In the genomic region with DNA sequence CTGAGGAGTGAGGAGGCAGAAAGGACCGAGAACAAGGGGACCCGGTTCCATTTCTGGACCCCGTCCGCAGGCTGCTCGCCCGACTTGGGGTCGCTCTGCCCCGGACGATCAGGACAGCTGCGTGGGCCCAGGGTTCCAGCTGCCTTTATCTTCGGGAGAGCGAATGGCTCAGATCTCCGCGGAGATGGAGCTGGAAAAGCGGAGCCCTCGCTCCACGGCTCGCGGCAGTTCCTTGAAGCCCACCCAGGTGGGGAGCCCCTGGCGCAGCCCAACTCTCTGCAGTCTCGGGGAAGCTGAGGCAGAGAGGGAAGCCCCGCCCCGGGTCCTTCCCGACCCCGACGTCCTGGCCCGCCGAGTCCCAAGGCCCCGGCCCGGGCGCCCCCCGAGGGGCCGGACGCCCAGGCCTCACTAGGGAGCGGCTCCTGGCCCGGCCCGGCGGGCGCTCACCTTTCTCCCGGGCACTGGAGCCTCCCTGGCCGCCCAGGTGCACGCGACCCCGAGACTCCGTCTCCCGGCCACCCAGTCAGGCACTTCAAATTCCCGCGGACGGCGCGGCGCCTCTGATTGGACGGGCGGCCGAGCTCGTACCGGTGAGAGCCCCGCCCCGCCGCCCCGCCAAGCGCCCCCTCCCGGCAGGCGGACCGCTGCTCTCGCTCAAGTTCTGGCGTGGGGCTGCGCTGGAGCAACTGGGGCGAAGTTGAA, we compare ENCODE assay signal across 1 cellular context.
A peak's percentile ranks its signal among the peaks of the same experiment; 100 is the strongest.
TF ChIP-seq lines count a peak whose summit lies in the region.

No MANE protein-coding gene starts in this region.

TF ChIP-seq in K562, 482 proteins besides CTCF, POLR2A, EP300 and RAD21 (continued from another document):
- TF ChIP-seq TFAP4 (CRISPR knock-in tag; IDR thresholded peaks at IDR 0.05; ENCODE audit: borderline replicate concordance) (no peak), SMARCB1 (IDR thresholded peaks at IDR 0.05; ENCODE audit: insufficient read length, low read depth) (no peak), NFATC3 (IDR thresholded peaks at IDR 0.05) (no peak), E2F5 (CRISPR knock-in tag; IDR thresholded peaks at IDR 0.05) (no peak), KAT8 (IDR thresholded peaks at IDR 0.05; ENCODE audit: low read depth) (no peak), ZBTB7A (IDR thresholded peaks at IDR 0.05; ENCODE audit: borderline replicate concordance, control insufficient read depth, low read depth, low read length) (peak; percentile 60; the same call in 1 of the 2 replicates), SOX6 (IDR thresholded peaks at IDR 0.05) (no peak), RBBP5 (IDR thresholded peaks at IDR 0.05; ENCODE audit: borderline replicate concordance, insufficient read depth, low read length, poor library complexity, severe bottlenecking) (peak; percentile 41), POLR2G (IDR thresholded peaks at IDR 0.05; ENCODE audit: low read depth, low read length) (peak; percentile 68), SRSF3 (IDR thresholded peaks at IDR 0.05; ENCODE audit: insufficient read depth, low read length) (no peak), E2F6 (IDR thresholded peaks at IDR 0.05; ENCODE audit: borderline replicate concordance in 1 of 2, extremely low read depth in 1 of 2, insufficient read depth in 1 of 2, insufficient read length in 1 of 2, low read depth in 1 of 2, low read length in 1 of 2, poor library complexity in 1 of 2, severe bottlenecking in 1 of 2) (peak; percentile 18 to 77), KLF16 (IDR thresholded peaks at IDR 0.05) (0 out of 2 replicates have a peak, but pooled peaks have one; percentile 11), SAP30 (IDR thresholded peaks at IDR 0.05; ENCODE audit: borderline replicate concordance, insufficient read depth, low read depth, low read length, poor library complexity, severe bottlenecking) (peak; percentile 61), ATF1 (CRISPR knock-in tag; IDR thresholded peaks at IDR 0.05) (no peak), ATF1 (tag; IDR thresholded peaks at IDR 0.05) (0 out of 2 replicates have a peak, but pooled peaks have one; percentile 11), SIN3A (IDR thresholded peaks at IDR 0.05; ENCODE audit: borderline replicate concordance in 2 of 2, control insufficient read depth in 1 of 2, low read depth in 2 of 2, low read length in 2 of 2) (peak in 1 of 2 experiments; percentile 50; a peak in 1 of 4 replicates), SP2 (IDR thresholded peaks at IDR 0.05; ENCODE audit: extremely low read depth, low read depth, low read length, poor library complexity, severe bottlenecking) (peak; percentile 9), GATA2 (CRISPR knock-in tag; IDR thresholded peaks at IDR 0.05) (peak; percentile 16; the same call in 1 of the 2 replicates), SIN3B (IDR thresholded peaks at IDR 0.05; ENCODE audit: low read depth) (peak; percentile 57), FIP1L1 (IDR thresholded peaks at IDR 0.05; ENCODE audit: low read depth, low read length, poor library complexity, severe bottlenecking) (peak; percentile 20), PHF8 (IDR thresholded peaks at IDR 0.05; ENCODE audit: borderline replicate concordance, low read length) (peak; percentile 43; the same call in 1 of the 2 replicates), ZNF408 (CRISPR knock-in tag; IDR thresholded peaks at IDR 0.05; ENCODE audit: low read depth) (no peak), RBM25 (IDR thresholded peaks at IDR 0.05; ENCODE audit: low read depth, low read length, severe bottlenecking) (peak; percentile 63), SP1 (CRISPR knock-in tag; IDR thresholded peaks at IDR 0.05) (no peak), RBFOX2 (IDR thresholded peaks at IDR 0.05; ENCODE audit: low read depth, low read length) (peak; percentile 64), NCOA6 (IDR thresholded peaks at IDR 0.05) (peak; percentile 87), CXXC5 (CRISPR knock-in tag; IDR thresholded peaks at IDR 0.05) (peak; percentile 51; the same call in 1 of the 2 replicates), ZFX (CRISPR knock-in tag; IDR thresholded peaks at IDR 0.05) (peak; percentile 46), RBM22 (IDR thresholded peaks at IDR 0.05; ENCODE audit: low read depth, low read length, poor library complexity, severe bottlenecking) (no peak), NFIC (IDR thresholded peaks at IDR 0.05) (peak; percentile 64), NKRF (IDR thresholded peaks at IDR 0.05; ENCODE audit: borderline replicate concordance) (no peak), HLTF (IDR thresholded peaks at IDR 0.05) (no peak), ZNF133 (CRISPR knock-in tag; IDR thresholded peaks at IDR 0.05) (0 out of 2 replicates have a peak, but pooled peaks have one; percentile 8)
- TF ChIP-seq, protein P1, sequence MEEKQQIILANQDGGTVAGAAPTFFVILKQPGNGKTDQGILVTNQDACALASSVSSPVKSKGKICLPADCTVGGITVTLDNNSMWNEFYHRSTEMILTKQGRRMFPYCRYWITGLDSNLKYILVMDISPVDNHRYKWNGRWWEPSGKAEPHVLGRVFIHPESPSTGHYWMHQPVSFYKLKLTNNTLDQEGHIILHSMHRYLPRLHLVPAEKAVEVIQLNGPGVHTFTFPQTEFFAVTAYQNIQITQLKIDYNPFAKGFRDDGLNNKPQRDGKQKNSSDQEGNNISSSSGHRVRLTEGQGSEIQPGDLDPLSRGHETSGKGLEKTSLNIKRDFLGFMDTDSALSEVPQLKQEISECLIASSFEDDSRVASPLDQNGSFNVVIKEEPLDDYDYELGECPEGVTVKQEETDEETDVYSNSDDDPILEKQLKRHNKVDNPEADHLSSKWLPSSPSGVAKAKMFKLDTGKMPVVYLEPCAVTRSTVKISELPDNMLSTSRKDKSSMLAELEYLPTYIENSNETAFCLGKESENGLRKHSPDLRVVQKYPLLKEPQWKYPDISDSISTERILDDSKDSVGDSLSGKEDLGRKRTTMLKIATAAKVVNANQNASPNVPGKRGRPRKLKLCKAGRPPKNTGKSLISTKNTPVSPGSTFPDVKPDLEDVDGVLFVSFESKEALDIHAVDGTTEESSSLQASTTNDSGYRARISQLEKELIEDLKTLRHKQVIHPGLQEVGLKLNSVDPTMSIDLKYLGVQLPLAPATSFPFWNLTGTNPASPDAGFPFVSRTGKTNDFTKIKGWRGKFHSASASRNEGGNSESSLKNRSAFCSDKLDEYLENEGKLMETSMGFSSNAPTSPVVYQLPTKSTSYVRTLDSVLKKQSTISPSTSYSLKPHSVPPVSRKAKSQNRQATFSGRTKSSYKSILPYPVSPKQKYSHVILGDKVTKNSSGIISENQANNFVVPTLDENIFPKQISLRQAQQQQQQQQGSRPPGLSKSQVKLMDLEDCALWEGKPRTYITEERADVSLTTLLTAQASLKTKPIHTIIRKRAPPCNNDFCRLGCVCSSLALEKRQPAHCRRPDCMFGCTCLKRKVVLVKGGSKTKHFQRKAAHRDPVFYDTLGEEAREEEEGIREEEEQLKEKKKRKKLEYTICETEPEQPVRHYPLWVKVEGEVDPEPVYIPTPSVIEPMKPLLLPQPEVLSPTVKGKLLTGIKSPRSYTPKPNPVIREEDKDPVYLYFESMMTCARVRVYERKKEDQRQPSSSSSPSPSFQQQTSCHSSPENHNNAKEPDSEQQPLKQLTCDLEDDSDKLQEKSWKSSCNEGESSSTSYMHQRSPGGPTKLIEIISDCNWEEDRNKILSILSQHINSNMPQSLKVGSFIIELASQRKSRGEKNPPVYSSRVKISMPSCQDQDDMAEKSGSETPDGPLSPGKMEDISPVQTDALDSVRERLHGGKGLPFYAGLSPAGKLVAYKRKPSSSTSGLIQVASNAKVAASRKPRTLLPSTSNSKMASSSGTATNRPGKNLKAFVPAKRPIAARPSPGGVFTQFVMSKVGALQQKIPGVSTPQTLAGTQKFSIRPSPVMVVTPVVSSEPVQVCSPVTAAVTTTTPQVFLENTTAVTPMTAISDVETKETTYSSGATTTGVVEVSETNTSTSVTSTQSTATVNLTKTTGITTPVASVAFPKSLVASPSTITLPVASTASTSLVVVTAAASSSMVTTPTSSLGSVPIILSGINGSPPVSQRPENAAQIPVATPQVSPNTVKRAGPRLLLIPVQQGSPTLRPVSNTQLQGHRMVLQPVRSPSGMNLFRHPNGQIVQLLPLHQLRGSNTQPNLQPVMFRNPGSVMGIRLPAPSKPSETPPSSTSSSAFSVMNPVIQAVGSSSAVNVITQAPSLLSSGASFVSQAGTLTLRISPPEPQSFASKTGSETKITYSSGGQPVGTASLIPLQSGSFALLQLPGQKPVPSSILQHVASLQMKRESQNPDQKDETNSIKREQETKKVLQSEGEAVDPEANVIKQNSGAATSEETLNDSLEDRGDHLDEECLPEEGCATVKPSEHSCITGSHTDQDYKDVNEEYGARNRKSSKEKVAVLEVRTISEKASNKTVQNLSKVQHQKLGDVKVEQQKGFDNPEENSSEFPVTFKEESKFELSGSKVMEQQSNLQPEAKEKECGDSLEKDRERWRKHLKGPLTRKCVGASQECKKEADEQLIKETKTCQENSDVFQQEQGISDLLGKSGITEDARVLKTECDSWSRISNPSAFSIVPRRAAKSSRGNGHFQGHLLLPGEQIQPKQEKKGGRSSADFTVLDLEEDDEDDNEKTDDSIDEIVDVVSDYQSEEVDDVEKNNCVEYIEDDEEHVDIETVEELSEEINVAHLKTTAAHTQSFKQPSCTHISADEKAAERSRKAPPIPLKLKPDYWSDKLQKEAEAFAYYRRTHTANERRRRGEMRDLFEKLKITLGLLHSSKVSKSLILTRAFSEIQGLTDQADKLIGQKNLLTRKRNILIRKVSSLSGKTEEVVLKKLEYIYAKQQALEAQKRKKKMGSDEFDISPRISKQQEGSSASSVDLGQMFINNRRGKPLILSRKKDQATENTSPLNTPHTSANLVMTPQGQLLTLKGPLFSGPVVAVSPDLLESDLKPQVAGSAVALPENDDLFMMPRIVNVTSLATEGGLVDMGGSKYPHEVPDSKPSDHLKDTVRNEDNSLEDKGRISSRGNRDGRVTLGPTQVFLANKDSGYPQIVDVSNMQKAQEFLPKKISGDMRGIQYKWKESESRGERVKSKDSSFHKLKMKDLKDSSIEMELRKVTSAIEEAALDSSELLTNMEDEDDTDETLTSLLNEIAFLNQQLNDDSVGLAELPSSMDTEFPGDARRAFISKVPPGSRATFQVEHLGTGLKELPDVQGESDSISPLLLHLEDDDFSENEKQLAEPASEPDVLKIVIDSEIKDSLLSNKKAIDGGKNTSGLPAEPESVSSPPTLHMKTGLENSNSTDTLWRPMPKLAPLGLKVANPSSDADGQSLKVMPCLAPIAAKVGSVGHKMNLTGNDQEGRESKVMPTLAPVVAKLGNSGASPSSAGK (IDR thresholded peaks at IDR 0.05) = no peak
- TF ChIP-seq, protein P2, sequence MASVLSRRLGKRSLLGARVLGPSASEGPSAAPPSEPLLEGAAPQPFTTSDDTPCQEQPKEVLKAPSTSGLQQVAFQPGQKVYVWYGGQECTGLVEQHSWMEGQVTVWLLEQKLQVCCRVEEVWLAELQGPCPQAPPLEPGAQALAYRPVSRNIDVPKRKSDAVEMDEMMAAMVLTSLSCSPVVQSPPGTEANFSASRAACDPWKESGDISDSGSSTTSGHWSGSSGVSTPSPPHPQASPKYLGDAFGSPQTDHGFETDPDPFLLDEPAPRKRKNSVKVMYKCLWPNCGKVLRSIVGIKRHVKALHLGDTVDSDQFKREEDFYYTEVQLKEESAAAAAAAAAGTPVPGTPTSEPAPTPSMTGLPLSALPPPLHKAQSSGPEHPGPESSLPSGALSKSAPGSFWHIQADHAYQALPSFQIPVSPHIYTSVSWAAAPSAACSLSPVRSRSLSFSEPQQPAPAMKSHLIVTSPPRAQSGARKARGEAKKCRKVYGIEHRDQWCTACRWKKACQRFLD (CRISPR knock-in tag; IDR thresholded peaks at IDR 0.05) = no peak
- TF ChIP-seq, protein P3, sequence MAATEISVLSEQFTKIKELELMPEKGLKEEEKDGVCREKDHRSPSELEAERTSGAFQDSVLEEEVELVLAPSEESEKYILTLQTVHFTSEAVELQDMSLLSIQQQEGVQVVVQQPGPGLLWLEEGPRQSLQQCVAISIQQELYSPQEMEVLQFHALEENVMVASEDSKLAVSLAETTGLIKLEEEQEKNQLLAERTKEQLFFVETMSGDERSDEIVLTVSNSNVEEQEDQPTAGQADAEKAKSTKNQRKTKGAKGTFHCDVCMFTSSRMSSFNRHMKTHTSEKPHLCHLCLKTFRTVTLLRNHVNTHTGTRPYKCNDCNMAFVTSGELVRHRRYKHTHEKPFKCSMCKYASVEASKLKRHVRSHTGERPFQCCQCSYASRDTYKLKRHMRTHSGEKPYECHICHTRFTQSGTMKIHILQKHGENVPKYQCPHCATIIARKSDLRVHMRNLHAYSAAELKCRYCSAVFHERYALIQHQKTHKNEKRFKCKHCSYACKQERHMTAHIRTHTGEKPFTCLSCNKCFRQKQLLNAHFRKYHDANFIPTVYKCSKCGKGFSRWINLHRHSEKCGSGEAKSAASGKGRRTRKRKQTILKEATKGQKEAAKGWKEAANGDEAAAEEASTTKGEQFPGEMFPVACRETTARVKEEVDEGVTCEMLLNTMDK (IDR thresholded peaks at IDR 0.05; ENCODE audit: borderline replicate concordance, insufficient read depth, low read depth, low read length, poor library complexity, severe bottlenecking) = peak; percentile 71
